19 cellular contexts compared by ENCODE assay signal in genomic region chr17:40286473-40286872, GRCh38. TPM values are rescaled to one million over a fixed set of nuclear protein-coding genes. Genes with fewer than 3 reads are reported as not detected.
DNase-seq lines count a peak whose midpoint lies in the region; ATAC-seq and TF ChIP-seq lines count a peak whose summit lies in the region.
"Had no signal": no experiment of that assay in that cellular context is flagged by ENCODE, and none has a peak within 500 bp of the region (broad histone marks: within the 10 kb centered on the region; RNA-seq: fewer than 3 reads in every experiment).

No MANE protein-coding gene starts in this region.

- no peak overlapping the region for H3K9ac ChIP-seq in SK-N-MC (ENCODE audit: insufficient read length)

- H3K36me3 ChIP-seq in SK-N-MC (ENCODE audit: insufficient read depth, low read length) (peaks cover 27% of the 10 kb centered on the region), adrenal gland (replicated peaks in 1 of 2) (no peaks in the 10 kb centered on the region)

- no peak for TF ChIP-seq POLR2A in adrenal gland (IDR thresholded peaks at IDR 0.05)

- no peak for ATAC-seq in activated T-cell treated with anti-CD3 and anti-CD28 coated beads, Interleukin-2, amount 50 U/mL, for 72 hours (replicated peaks in 1 of 2)
- ATAC-seq in activated T-cell treated with anti-CD3 and anti-CD28 coated beads, Interleukin-2, amount 50 U/mL, for 4 hours, result no peak
- ATAC-seq in memory B cell (ENCODE audit: low read depth), result no peak

- H3K36me3 Mint-ChIP-seq in activated T-cell treated with anti-CD3 and anti-CD28 coated beads, Interleukin-2, amount 50 U/mL, for 72 hours (ENCODE audit: insufficient read depth in 2 of 2), result peaks cover 19 to 26% of the 10 kb centered on the region in 2 donors
- H3K36me3 Mint-ChIP-seq in activated T-cell treated with anti-CD3 and anti-CD28 coated beads, Interleukin-2, amount 50 U/mL, for 4 hours (ENCODE audit: insufficient read depth), result peaks cover 11% of the 10 kb centered on the region
- peaks cover 95% of the 10 kb centered on the region for H3K36me3 Mint-ChIP-seq in Calu3 (ENCODE audit: insufficient read depth, unreplicated experiment)
- peaks cover 2% of the 10 kb centered on the region for H3K36me3 Mint-ChIP-seq in memory B cell

- no peak overlapping the region for H3K4me3 ChIP-seq in SK-N-MC
- no peak overlapping the region for H3K4me3 ChIP-seq in adrenal gland
- H3K4me3 ChIP-seq: A549, GM12878 had no signal

- peaks cover 69% of the 10 kb centered on the region for H3K4me1 Mint-ChIP-seq in activated T-cell treated with anti-CD3 and anti-CD28 coated beads, Interleukin-2, amount 50 U/mL, for 72 hours (ENCODE audit: low read depth)
- peaks cover 49% of the 10 kb centered on the region for H3K4me1 Mint-ChIP-seq in activated T-cell treated with anti-CD3 and anti-CD28 coated beads, Interleukin-2, amount 50 U/mL, for 4 hours (ENCODE audit: low read depth)
- H3K4me1 Mint-ChIP-seq in Calu3 (ENCODE audit: low read depth, unreplicated experiment) (peaks cover 84% of the 10 kb centered on the region), memory B cell (peaks cover 12% of the 10 kb centered on the region)

- peak overlapping the region; percentile 9; the same call in 1 of the 2 replicates for H3K27ac ChIP-seq in SK-N-MC
- no peak overlapping the region for H3K27ac ChIP-seq in adrenal gland

- peak overlapping the region in 1 of 2 donors; percentile 22 for H3K4me3 Mint-ChIP-seq in activated T-cell treated with anti-CD3 and anti-CD28 coated beads, Interleukin-2, amount 50 U/mL, for 72 hours
- H3K4me3 Mint-ChIP-seq in activated T-cell treated with anti-CD3 and anti-CD28 coated beads, Interleukin-2, amount 50 U/mL, for 4 hours, result no peak overlapping the region
- H3K4me3 Mint-ChIP-seq in Calu3 (ENCODE audit: low read depth, unreplicated experiment) (no peak overlapping the region), memory B cell (no peak overlapping the region)

- DNase-seq in activated T-cell treated with anti-CD3 and anti-CD28 coated beads, Interleukin-2, amount 50 U/mL, for 72 hours, result no peak
- DNase-seq in activated T-cell treated with anti-CD3 and anti-CD28 coated beads, Interleukin-2, amount 50 U/mL, for 4 hours, result no peak
- DNase-seq in Calu3 (no peak), SK-N-MC (ENCODE audit: low read depth, low spot score) (no peak), memory B cell (ENCODE audit: low spot score in 2 of 2) (no peak), hypothalamus (lab: John Stamatoyannopoulos, UW) (no peak), adrenal gland (no peak)
- DNase-seq: CD4-positive, CD25-positive, alpha-beta regulatory T cell; DMS 273 treated with DMSO at 0.1 percent for 48 hours; DMS79 treated with DMSO at 0.1 percent for 48 hours; Kasumi-1; NCI-H1694; NCI-H2081 treated with DMSO at 0.1 percent for 48 hours; NCI-H2171 treated with DMSO at 0.1 percent for 48 hours; NCI-H446; NCI-H526; Right ventricle myocardium superior had no signal

- H3K9me3 ChIP-seq in SK-N-MC (ENCODE audit: low read depth, low read length) (no peaks in the 10 kb centered on the region), adrenal gland (replicated peaks in 1 of 3) (no peaks in the 10 kb centered on the region)
- H3K9me3 ChIP-seq: A549 had no signal

- CTCF ChIA-PET in Calu3 (lab: Charles Lee), result interaction anchor here (0.6 to 9.9 kb wide), 8 partner anchors 9 to 214 kb away, joined by 3 to 181 read pairs (median 22); partner anchors contain the start of genes RARA and WIPF2

- WGBS in adrenal gland, 4 donors, result 92 to 98% (median 96%) methylated on average over 2 of the region's 2 CpGs

- H3K27me3 ChIP-seq in adrenal gland, result no peaks in the 10 kb centered on the region

- no peaks in the 10 kb centered on the region for H3K27me3 Mint-ChIP-seq in activated T-cell treated with anti-CD3 and anti-CD28 coated beads, Interleukin-2, amount 50 U/mL, for 72 hours (ENCODE audit: low read depth)
- H3K27me3 Mint-ChIP-seq in activated T-cell treated with anti-CD3 and anti-CD28 coated beads, Interleukin-2, amount 50 U/mL, for 4 hours (ENCODE audit: low read depth), result no peaks in the 10 kb centered on the region
- H3K27me3 Mint-ChIP-seq in Calu3 (ENCODE audit: unreplicated experiment) (no peaks in the 10 kb centered on the region), memory B cell (no peaks in the 10 kb centered on the region)
- H3K27me3 Mint-ChIP-seq: CD4-positive, CD25-positive, alpha-beta regulatory T cell had no signal

- BruUV-seq in Calu3 (replicated peaks; lab: Mats Ljungman, UMichigan), result no TSS peak

- H3K9me3 Mint-ChIP-seq in activated T-cell treated with anti-CD3 and anti-CD28 coated beads, Interleukin-2, amount 50 U/mL, for 72 hours, result no peaks in the 10 kb centered on the region
- H3K9me3 Mint-ChIP-seq in activated T-cell treated with anti-CD3 and anti-CD28 coated beads, Interleukin-2, amount 50 U/mL, for 4 hours, result no peaks in the 10 kb centered on the region
- H3K9me3 Mint-ChIP-seq in Calu3 (ENCODE audit: low read depth, unreplicated experiment) (no peaks in the 10 kb centered on the region), memory B cell (no peaks in the 10 kb centered on the region)
- H3K9me3 Mint-ChIP-seq: CD4-positive, CD25-positive, alpha-beta regulatory T cell had no signal

- H3K4me1 ChIP-seq in adrenal gland (replicated peaks in 1 of 2), result peaks cover 0 to 18% of the 10 kb centered on the region in 2 donors

- intact Hi-C loops in Calu3 (cut with micrococcal nuclease; ENCODE audit: unreplicated experiment) (loop anchor here (10.0 kb wide), 4 partner anchors 362 to 652 kb away; partner anchors contain the start of genes GRB7, LRRC3C, MIEN1 and ORMDL3), adrenal gland (cut with DNase I) (loop anchor here in 1 of 2 donors (5.0 kb wide), 1 partner anchor 84 kb away; no protein-coding TSS in a partner anchor)

- H3K27ac Mint-ChIP-seq in activated T-cell treated with anti-CD3 and anti-CD28 coated beads, Interleukin-2, amount 50 U/mL, for 72 hours, result peak overlapping the region; percentile 20
- peak overlapping the region; percentile 90 for H3K27ac Mint-ChIP-seq in Calu3 (ENCODE audit: unreplicated experiment)
- H3K27ac Mint-ChIP-seq in memory B cell, result peak overlapping the region; percentile 11

- TF ChIP-seq CTCF in Calu3 (IDR thresholded peaks at IDR 0.05; ENCODE audit: unreplicated experiment), result no peak
- no peak for TF ChIP-seq CTCF in adrenal gland (IDR thresholded peaks at IDR 0.05)

RNA-seq across cellular contexts. Expression of gene CDC6, which starts 1.2 kb away (rescaled TPM):
- total RNA-seq in activated T-cell treated with anti-CD3 and anti-CD28 coated beads, Interleukin-2, amount 50 U/mL, for 72 hours, result 10 to 100 TPM; 86.2 to 92.6 TPM
- 10 to 100 TPM; 67.3 to 94.0 (median 83.6) TPM for total RNA-seq in activated T-cell treated with anti-CD3 and anti-CD28 coated beads, Interleukin-2, amount 50 U/mL, for 4 hours
- 567 and 645 TPM in 2 replicates for total RNA-seq in Calu3 (2022)
- total RNA-seq in adrenal gland, result 10 to 100 TPM in 1 of 8 donors, 1 to 10 TPM in 6, under 1 TPM in 1; 0.69 to 12.1 (median 2.5) TPM
- 10 to 100 TPM in 1 of 3 donors, 1 to 10 TPM in 2; 1.0 to 31.3 (median 1.0) TPM for polyA plus RNA-seq in adrenal gland

RNA-seq across cellular contexts. Expression of gene RARA, which starts 22.5 kb away (rescaled TPM):
- 10 to 100 TPM; 33.4 to 45.2 TPM for total RNA-seq in activated T-cell treated with anti-CD3 and anti-CD28 coated beads, Interleukin-2, amount 50 U/mL, for 72 hours
- 10 to 100 TPM; 46.5 to 61.9 (median 48.7) TPM for total RNA-seq in activated T-cell treated with anti-CD3 and anti-CD28 coated beads, Interleukin-2, amount 50 U/mL, for 4 hours
- total RNA-seq in Calu3 (2022) (150 and 170 TPM in 2 replicates), adrenal gland (10 to 100 TPM; 24.8 to 51.8 (median 34.4) TPM)
- polyA plus RNA-seq in adrenal gland, result 10 to 100 TPM; 12.7 to 58.2 (median 26.8) TPM

Comparison
In these comparisons a context has a peak if more than half of its experiments do, and no peak if none do; other contexts are left out.
1. H3K27ac Mint-ChIP-seq: peak in every context shown above with its lines; median percentile 90 in Calu3; 20 in activated T-cell treated with anti-CD3 and anti-CD28 coated beads, Interleukin-2, amount 50 U/mL, for 72 hours; 11 in memory B cell.
2. RNA of gene CDC6, which starts 1.2 kb away (total RNA-seq): 567 to 645 TPM in Calu3, 86.2 to 92.6 TPM in activated T-cell treated with anti-CD3 and anti-CD28 coated beads, Interleukin-2, amount 50 U/mL, for 72 hours and 67.3 to 94.0 TPM in activated T-cell treated with anti-CD3 and anti-CD28 coated beads, Interleukin-2, amount 50 U/mL, for 4 hours; 0.69 to 12.1 TPM in adrenal gland; every median in the first group is over 4 times any median in the second.